Comparison of ENCODE assay signal across 1 cellular context in genomic region chr6:53056273-53056672, GRCh38.
TF ChIP-seq lines count a peak whose summit lies in the region.

No MANE protein-coding gene starts in this region.

TF ChIP-seq in HepG2, 621 proteins besides CTCF, POLR2A, EP300 and RAD21:
- TF ChIP-seq SOX6 (IDR thresholded peaks at IDR 0.05) = no peak
- 0 out of 2 replicates have a peak, but pooled peaks have one; percentile 15 for TF ChIP-seq SOX6 (CRISPR knock-in tag; IDR thresholded peaks at IDR 0.05)
- no peak for TF ChIP-seq ZFP36L2 (CRISPR knock-in tag; IDR thresholded peaks at IDR 0.05)
- TF ChIP-seq TBX3 (IDR thresholded peaks at IDR 0.05; ENCODE audit: borderline replicate concordance) = no peak
- TF ChIP-seq ISL2 (CRISPR knock-in tag; IDR thresholded peaks at IDR 0.05) = no peak
- TF ChIP-seq SOX5 (CRISPR knock-in tag; IDR thresholded peaks at IDR 0.05; ENCODE audit: borderline replicate concordance) = 0 out of 2 replicates have a peak, but pooled peaks have one; percentile 26
- no peak for TF ChIP-seq AHR (CRISPR knock-in tag; IDR thresholded peaks at IDR 0.05)
- TF ChIP-seq RBFOX2 (IDR thresholded peaks at IDR 0.05; ENCODE audit: low read depth, low read length) = peak; percentile 22; the same call in 1 of the 2 replicates
- TF ChIP-seq CHD4 (IDR thresholded peaks at IDR 0.05; ENCODE audit: borderline replicate concordance, low read length) = no peak
- TF ChIP-seq FOXJ3 (CRISPR knock-in tag; IDR thresholded peaks at IDR 0.05; ENCODE audit: borderline replicate concordance) = 0 out of 2 replicates have a peak, but pooled peaks have one; percentile 28
- no peak for TF ChIP-seq FOXA1 (IDR thresholded peaks at IDR 0.05)
- 0 out of 2 replicates have a peak, but pooled peaks have one; percentile 12 for TF ChIP-seq FOXA1 (CRISPR knock-in tag; IDR thresholded peaks at IDR 0.05)
- 0 out of 2 replicates have a peak, but pooled peaks have one; percentile 27 for TF ChIP-seq ZFP90 (CRISPR knock-in tag; IDR thresholded peaks at IDR 0.05; ENCODE audit: borderline replicate concordance)
- 0 out of 2 replicates have a peak, but pooled peaks have one; percentile 12 for TF ChIP-seq HNF1A (IDR thresholded peaks at IDR 0.05; ENCODE audit: low read depth)
- no peak for TF ChIP-seq HNF1A (CRISPR knock-in tag; IDR thresholded peaks at IDR 0.05; ENCODE audit: borderline replicate concordance)
- TF ChIP-seq STAT5B (CRISPR knock-in tag; IDR thresholded peaks at IDR 0.05) = no peak
- TF ChIP-seq FOXP4 (CRISPR knock-in tag; IDR thresholded peaks at IDR 0.05) = 0 out of 2 replicates have a peak, but pooled peaks have one; percentile 36
- 0 out of 2 replicates have a peak, but pooled peaks have one; percentile 8 for TF ChIP-seq ARID5B (CRISPR knock-in tag; IDR thresholded peaks at IDR 0.05)
- TF ChIP-seq MED1 (CRISPR knock-in tag; IDR thresholded peaks at IDR 0.05) = 0 out of 2 replicates have a peak, but pooled peaks have one; percentile 20
- TF ChIP-seq ZKSCAN1 (IDR thresholded peaks at IDR 0.05; ENCODE audit: low read length) = no peak
